In genomic region chr11:78207532-78208256, GRCh38 we compare ENCODE assay signal across 2 cellular contexts.
A peak's percentile ranks its signal among the peaks of the same experiment; 100 is the strongest.
TF ChIP-seq lines count a peak whose summit lies in the region.

No MANE protein-coding gene starts in this region.

TF ChIP-seq in IMR-90, 13 proteins besides CTCF, POLR2A, EP300 and RAD21:
- TF ChIP-seq USF2 (IDR thresholded peaks at IDR 0.05; ENCODE audit: low read depth, low read length) = no peak

TF ChIP-seq in K562, 482 proteins besides CTCF, POLR2A, EP300 and RAD21:
- TF ChIP-seq GATA2 (CRISPR knock-in tag; IDR thresholded peaks at IDR 0.05) (0 out of 2 replicates have a peak, but pooled peaks have one; percentile 9), TCF3 (CRISPR knock-in tag; IDR thresholded peaks at IDR 0.05) (peak; percentile 83), CBFA2T3 (IDR thresholded peaks at IDR 0.05) (peak; percentile 49), SRF (CRISPR knock-in tag; IDR thresholded peaks at IDR 0.05) (no peak)
